Comparison of ENCODE assay signal across 8 cellular contexts in the genomic region with DNA sequence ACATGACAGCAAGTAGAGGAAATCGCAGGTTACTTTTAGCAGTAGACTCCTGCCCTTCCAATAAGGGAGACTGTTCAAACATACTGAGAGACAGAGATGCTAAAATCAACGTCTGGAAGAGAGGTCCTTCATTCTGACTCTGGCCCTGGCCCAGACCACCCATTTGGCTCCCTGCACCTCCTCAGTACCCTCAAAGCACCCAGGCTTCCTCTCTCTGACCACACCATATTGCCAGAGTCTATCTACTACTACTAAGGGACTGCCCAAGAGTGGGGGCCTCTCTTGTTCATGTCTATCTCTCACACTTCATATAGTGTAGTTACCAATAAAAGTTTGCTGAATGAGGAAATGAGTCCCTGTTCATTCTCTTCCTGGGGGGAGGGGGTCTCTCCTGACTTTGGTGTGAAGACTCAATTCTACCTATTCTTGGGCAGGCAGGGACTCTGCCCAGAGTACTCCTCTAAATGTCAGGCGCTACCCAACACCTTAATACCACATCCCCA. TPM values are rescaled to one million over a fixed set of nuclear protein-coding genes. Genes with fewer than 3 reads are reported as not detected.
A peak's percentile ranks its signal among the peaks of the same experiment; 100 is the strongest.
DNase-seq lines count a peak whose midpoint lies in the region; ATAC-seq and TF ChIP-seq lines count a peak whose summit lies in the region.

No MANE protein-coding gene starts in this region.

- H3K36me3 ChIP-seq in mucosa of rectum (ENCODE audit: control insufficient read depth in 2 of 2, insufficient read depth in 2 of 2, low read length in 2 of 2) (peaks cover 0 to 2% of the 10 kb centered on the region in 2 donors), BE2C (no peaks in the 10 kb centered on the region)

- H3K4me3 ChIP-seq in mucosa of rectum (ENCODE audit: low read length in 2 of 2) = peak overlapping the region in 1 of 2 donors; percentile 35
- H3K4me3 ChIP-seq in BE2C (ENCODE audit: low read depth, low read length) = no peak overlapping the region

- H3K27ac Mint-ChIP-seq in activated T-helper 17 cell treated with anti-CD3 and anti-CD28 coated beads, Interleukin-2, amount 50 U/mL, for 72 hours = peak overlapping the region; percentile 99

- peaks cover 60 to 68% of the 10 kb centered on the region in 2 donors for H3K4me1 ChIP-seq in mucosa of rectum (ENCODE audit: control insufficient read depth in 2 of 2, insufficient read depth in 2 of 2, low read length in 2 of 2)
- H3K4me1 ChIP-seq in BE2C = peaks cover 27% of the 10 kb centered on the region

- H3K27ac ChIP-seq in 22Rv1 (peak overlapping the region; percentile 94), mucosa of rectum (ENCODE audit: low read depth in 2 of 2, low read length in 2 of 2) (peak overlapping the region; percentile 93 to 97)

- DNase-seq in BE2C (no peak), DMS53 treated with DMSO at 0.1 percent for 48 hours (lab: John Stamatoyannopoulos, UW; ENCODE audit: unreplicated experiment) (no peak), NCI-H2196 (lab: John Stamatoyannopoulos, UW; ENCODE audit: unreplicated experiment) (no peak), NCI-H2029 treated with DMSO at 0.1 percent for 48 hours (lab: John Stamatoyannopoulos, UW) (no peak)

- H3K9me3 ChIP-seq in mucosa of rectum (ENCODE audit: control insufficient read depth in 2 of 2, low read length in 2 of 2) (no peaks in the 10 kb centered on the region), BE2C (no peaks in the 10 kb centered on the region)

- peak overlapping the region; percentile 100 for H3K4me3 Mint-ChIP-seq in activated T-helper 17 cell treated with anti-CD3 and anti-CD28 coated beads, Interleukin-2, amount 50 U/mL, for 72 hours

- H3K27me3 Mint-ChIP-seq in activated T-helper 17 cell treated with anti-CD3 and anti-CD28 coated beads, Interleukin-2, amount 50 U/mL, for 72 hours = no peaks in the 10 kb centered on the region

- H3K36me3 Mint-ChIP-seq in activated T-helper 17 cell treated with anti-CD3 and anti-CD28 coated beads, Interleukin-2, amount 50 U/mL, for 72 hours (ENCODE audit: low read depth) = peaks cover 13% of the 10 kb centered on the region

- H3K27me3 ChIP-seq in mucosa of rectum (ENCODE audit: control insufficient read depth in 2 of 2, insufficient read depth in 2 of 2, low read length in 2 of 2) (peaks cover 0 to 3% of the 10 kb centered on the region in 2 donors), BE2C (no peaks in the 10 kb centered on the region)

- peak; percentile 17 for ATAC-seq in GM21619 (IDR thresholded peaks at IDR 0.05; ENCODE audit: unreplicated experiment)
- no peak for ATAC-seq in activated T-helper 17 cell treated with anti-CD3 and anti-CD28 coated beads, Interleukin-2, amount 50 U/mL, for 72 hours (replicated peaks)

- peaks cover 68% of the 10 kb centered on the region for H3K4me1 Mint-ChIP-seq in activated T-helper 17 cell treated with anti-CD3 and anti-CD28 coated beads, Interleukin-2, amount 50 U/mL, for 72 hours

- peak overlapping the region; percentile 35 to 66 for H3K9ac ChIP-seq in mucosa of rectum (ENCODE audit: low read depth in 1 of 2, low read length in 2 of 2)

- TF ChIP-seq CTCF in 22Rv1 (IDR thresholded peaks at IDR 0.05) = no peak
- TF ChIP-seq CTCF in BE2C (IDR thresholded peaks at IDR 0.05; ENCODE audit: low read depth, low read length) = no peak

- H3K9me3 Mint-ChIP-seq in activated T-helper 17 cell treated with anti-CD3 and anti-CD28 coated beads, Interleukin-2, amount 50 U/mL, for 72 hours = no peaks in the 10 kb centered on the region

RNA-seq across cellular contexts. Expression of a gene that starts 8.5 kb away (rescaled TPM):
- total RNA-seq in activated T-helper 17 cell treated with anti-CD3 and anti-CD28 coated beads, Interleukin-2, amount 50 U/mL, for 72 hours = 10 to 100 TPM; 45.4 to 57.9 TPM
- 2.6 TPM for polyA plus RNA-seq in BE2C (2012; ENCODE audit: insufficient read depth, insufficient read length, low read depth)
